29 cellular contexts compared by ENCODE assay signal in genomic region chr6:38064431-38064830, GRCh38.
"Had no signal": no experiment of that assay in that cellular context is flagged by ENCODE, and none has a peak within 500 bp of the region (broad histone marks: within the 10 kb centered on the region; RNA-seq: fewer than 3 reads in every experiment).

No MANE protein-coding gene starts in this region.

- H3K9me3 Mint-ChIP-seq: activated naive CD8-positive, alpha-beta T cell treated with anti-CD3 and anti-CD28 coated beads for 36 hours; natural killer cell treated with Interleukin-12 subunit alpha and Interleukin-12 subunit beta and Interleukin-15 and Interleukin-18, amount 100 ng/mL, for 72 hours; stimulated activated naive CD8-positive, alpha-beta T cell treated with anti-CD3 and anti-CD28 coated beads, Interleukin-15, amount 100 ng/mL, for 72 hours had no signal

- H3K4me1 Mint-ChIP-seq: stimulated activated naive CD8-positive, alpha-beta T cell treated with anti-CD3 and anti-CD28 coated beads, Interleukin-15, amount 100 ng/mL, for 72 hours had no signal

- H3K27ac Mint-ChIP-seq: activated CD4-positive, alpha-beta T cell treated with anti-CD3 and anti-CD28 coated beads for 36 hours; activated naive CD8-positive, alpha-beta T cell treated with anti-CD3 and anti-CD28 coated beads for 36 hours; natural killer cell treated with Interleukin-12 subunit alpha and Interleukin-12 subunit beta and Interleukin-15 and Interleukin-18, amount 100 ng/mL, for 72 hours; stimulated activated naive CD8-positive, alpha-beta T cell treated with anti-CD3 and anti-CD28 coated beads, Interleukin-15, amount 100 ng/mL, for 72 hours had no signal

- H3K36me3 ChIP-seq: colonic mucosa had no signal

- H3K27me3 ChIP-seq: body of pancreas, colonic mucosa, gastrocnemius medialis, thyroid gland, upper lobe of left lung, vagina had no signal

- H3K27me3 Mint-ChIP-seq: activated CD4-positive, alpha-beta T cell treated with anti-CD3 and anti-CD28 coated beads for 36 hours; activated naive CD8-positive, alpha-beta T cell treated with anti-CD3 and anti-CD28 coated beads for 36 hours; natural killer cell treated with Interleukin-12 subunit alpha and Interleukin-12 subunit beta and Interleukin-15 and Interleukin-18, amount 100 ng/mL, for 72 hours; stimulated activated naive CD8-positive, alpha-beta T cell treated with anti-CD3 and anti-CD28 coated beads, Interleukin-15, amount 100 ng/mL, for 72 hours had no signal

- H3K4me3 ChIP-seq: body of pancreas, colonic mucosa, gastrocnemius medialis, left ventricle myocardium inferior, lung, mucosa of descending colon, thyroid gland, upper lobe of left lung, vagina had no signal

- H3K4me3 Mint-ChIP-seq: activated CD4-positive, alpha-beta T cell treated with anti-CD3 and anti-CD28 coated beads for 36 hours; activated naive CD8-positive, alpha-beta T cell treated with anti-CD3 and anti-CD28 coated beads for 36 hours; natural killer cell treated with Interleukin-12 subunit alpha and Interleukin-12 subunit beta and Interleukin-15 and Interleukin-18, amount 100 ng/mL, for 72 hours; stimulated activated naive CD8-positive, alpha-beta T cell treated with anti-CD3 and anti-CD28 coated beads, Interleukin-15, amount 100 ng/mL, for 72 hours had no signal

- DNase-seq: activated CD4-positive, alpha-beta T cell treated with anti-CD3 and anti-CD28 coated beads for 36 hours; activated CD4-positive, CD25-positive, alpha-beta regulatory T cell; activated CD8-positive, alpha-beta memory T cell treated with anti-CD3 and anti-CD28 coated beads for 24 hours; activated effector memory CD4-positive, alpha-beta T cell treated with Interleukin-2 at 50 U/mL for 16 hours; activated naive CD4-positive, alpha-beta T cell treated with Interleukin-2 at 50 U/mL for 16 hours; activated naive CD8-positive, alpha-beta T cell treated with anti-CD3 and anti-CD28 coated beads for 36 hours; anterior cingulate cortex; body of pancreas; cerebellar nuclear complex; colonic mucosa; effector CD8-positive, alpha-beta T cell; gastrocnemius medialis; glutamatergic neuron; islet precursor cell; left ventricle myocardium inferior; mesendoderm; mucosa of descending colon; posterior cingulate gyrus; right cardiac atrium; stimulated activated CD4-positive, alpha-beta T cell treated with anti-CD3 and anti-CD28 coated beads, Interleukin-12 subunit alpha, Interleukin-12 subunit beta, amount 100 ng/mL, for 4 hours; stimulated activated CD4-positive, alpha-beta T cell treated with anti-CD3 and anti-CD28 coated beads, Interleukin-4, amount 100 ng/mL, for 1 hour; stimulated activated naive CD8-positive, alpha-beta T cell treated with anti-CD3 and anti-CD28 coated beads, Interleukin-15, amount 100 ng/mL, for 72 hours; T-helper 1 cell; thyroid gland; upper lobe of left lung had no signal

- ATAC-seq: activated CD4-positive, alpha-beta T cell treated with anti-CD3 and anti-CD28 coated beads for 36 hours; body of pancreas; gastrocnemius medialis; mucosa of descending colon; natural killer cell treated with Interleukin-12 subunit alpha and Interleukin-12 subunit beta and Interleukin-15 and Interleukin-18, amount 100 ng/mL, for 72 hours; right cardiac atrium; stimulated activated naive CD8-positive, alpha-beta T cell treated with anti-CD3 and anti-CD28 coated beads, Interleukin-15, amount 100 ng/mL, for 72 hours had no signal

- H3K4me1 ChIP-seq: body of pancreas, colonic mucosa, upper lobe of left lung had no signal

- H3K9me3 ChIP-seq: body of pancreas, colonic mucosa, gastrocnemius medialis, left ventricle myocardium inferior, mucosa of descending colon, thyroid gland, upper lobe of left lung, vagina had no signal

- H3K27ac ChIP-seq: body of pancreas, colonic mucosa, epithelial cell of prostate, gastrocnemius medialis, left ventricle myocardium inferior, thyroid gland, upper lobe of left lung, vagina had no signal
